ENCODE assay signal across 8 cellular contexts in the genomic region with DNA sequence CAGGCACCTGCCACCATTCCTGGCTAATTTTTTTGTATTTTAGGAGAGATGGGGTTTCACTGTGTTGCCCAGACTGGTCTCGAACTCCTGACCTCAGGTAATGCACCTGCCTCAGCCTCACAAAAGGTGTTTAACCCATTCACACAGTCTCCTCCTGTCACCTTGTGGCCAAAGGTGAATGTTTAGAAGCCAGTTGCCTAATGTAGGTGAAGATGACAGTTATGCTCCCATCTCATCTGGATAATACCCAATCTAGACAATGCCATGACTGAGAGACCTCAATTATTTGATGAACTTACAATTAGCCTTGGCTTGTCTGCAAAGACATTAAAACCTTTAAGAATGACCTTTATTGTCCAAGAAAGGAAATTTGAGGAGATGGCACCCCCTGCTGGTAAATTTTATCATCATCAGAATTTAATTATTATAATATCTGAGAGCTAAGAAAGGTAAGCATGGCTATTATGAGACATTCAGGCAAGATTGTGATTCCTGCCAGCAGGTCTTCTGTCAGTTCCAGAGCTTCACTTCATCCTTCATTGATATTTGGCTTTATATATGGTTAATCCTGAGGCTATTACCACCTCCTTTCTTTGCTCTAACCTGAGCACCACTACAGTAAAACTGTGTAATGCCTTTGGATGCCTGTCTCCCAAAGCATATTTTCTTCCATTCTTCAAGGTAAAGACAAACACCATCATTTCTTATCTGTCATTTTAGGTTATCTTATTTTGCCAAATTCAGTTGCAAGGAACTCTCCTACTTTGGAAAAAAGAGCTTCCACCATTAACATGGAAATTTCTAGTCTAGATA.
DNase-seq lines count a peak whose midpoint lies in the region; ATAC-seq, FAIRE-seq and TF ChIP-seq lines count a peak whose summit lies in the region.

No MANE protein-coding gene starts in this region.

- DNase-seq in heart right ventricle (peak in 1 of 2 donors; percentile 19), Right ventricle myocardium superior (no peak), HTR-8/SVneo (ENCODE audit: insufficient read length, low spot score) (peak; percentile 13), SK-MEL-5 (ENCODE audit: low read depth, low spot score) (peak; percentile 59), fibroblast of villous mesenchyme (ENCODE audit: low read depth) (peak; percentile 46), psoas muscle (no peak), posterior vena cava (ENCODE audit: low spot score) (no peak)

- in situ Hi-C loops in SK-MEL-5 (cut with HindIII; ENCODE audit: low pct_unique_long_range_greater_than_20kb, low sequenced_read_pairs) = no loop called here

- TF ChIP-seq CTCF in heart right ventricle (IDR thresholded peaks at IDR 0.05) (peak; percentile 38 to 82 (median 64)), fibroblast of villous mesenchyme (IDR thresholded peaks at IDR 0.05; ENCODE audit: insufficient read depth, low read depth, low read length) (peak; percentile 53), psoas muscle (IDR thresholded peaks at IDR 0.05) (peak; percentile 80)

- H3K4me3 ChIP-seq in heart right ventricle = no peak overlapping the region
- no peak overlapping the region for H3K4me3 ChIP-seq in fibroblast of villous mesenchyme (ENCODE audit: low read depth, low read length)
- H3K4me3 ChIP-seq in psoas muscle = no peak overlapping the region

- H3K27ac ChIP-seq in heart right ventricle (no peak overlapping the region), psoas muscle (no peak overlapping the region)

- H3K27me3 ChIP-seq in heart right ventricle = peaks cover 0 to 41% (median 7%) of the 10 kb centered on the region in 7 donors
- H3K27me3 ChIP-seq in psoas muscle (ENCODE audit: insufficient read depth in 3 of 3, low read length in 2 of 3) = no peaks in the 10 kb centered on the region

- H3K4me1 ChIP-seq in heart right ventricle (peaks cover 0 to 12% (median 0%) of the 10 kb centered on the region in 9 donors), psoas muscle (no peaks in the 10 kb centered on the region)

- FAIRE-seq in HTR-8/SVneo (lab: Jason Lieb, UNC) = peak; percentile 66

- H3K36me3 ChIP-seq in heart right ventricle (no peaks in the 10 kb centered on the region), psoas muscle (ENCODE audit: insufficient read depth in 1 of 2, low read depth in 1 of 2) (no peaks in the 10 kb centered on the region)

- H3K9me3 ChIP-seq in heart right ventricle (no peaks in the 10 kb centered on the region), psoas muscle (no peaks in the 10 kb centered on the region)

- peak in 7 of 8 donors; percentile 37 to 53 (median 42) for ATAC-seq in heart right ventricle
- ATAC-seq in Right ventricle myocardium superior (ENCODE audit: poor library complexity) = no peak
- ATAC-seq in psoas muscle = peak in 1 of 4 donors; percentile 43
- ATAC-seq in HG02938 (IDR thresholded peaks at IDR 0.05; ENCODE audit: unreplicated experiment) = no peak

- intact Hi-C loops in heart right ventricle (cut with DNase I) (loop anchor here (1.0 to 5.0 kb wide), 11 partner anchors 246 to 314 kb away; partner anchors contain the start of gene SERPINE2 (in 2 of the 10)), Right ventricle myocardium superior (cut with DNase I) (loop anchor here (2.0 kb wide), 1 partner anchor 288 kb away; no protein-coding TSS in a partner anchor), psoas muscle (cut with DNase I) (loop anchor here (1.0 to 5.0 kb wide), 5 partner anchors 246 to 312 kb away; partner anchors contain the start of gene SERPINE2 (in 1 of the 2)), posterior vena cava (cut with DNase I) (loop anchor here in 1 of 2 donors (5.0 kb wide), 1 partner anchor 287 kb away; no protein-coding TSS in a partner anchor)

- 41 to 48% methylated on average over 1 of the region's 1 CpG for WGBS in heart right ventricle, 2 donors
- 26 to 40% (median 37%) methylated on average over 1 of the region's 1 CpG for WGBS in psoas muscle, 3 donors

Comparison
In these comparisons a context has a peak if more than half of its experiments do, and no peak if none do; other contexts are left out.
1. ATAC-seq: peak in heart right ventricle (7 of 8); none in Right ventricle myocardium superior (single experiment) and HG02938 (single experiment).
2. DNase-seq: peak in HTR-8/SVneo (single experiment), SK-MEL-5 (single experiment) and fibroblast of villous mesenchyme (single experiment); none in Right ventricle myocardium superior (single experiment), psoas muscle (0 of 2) and posterior vena cava (single experiment).
3. Peak in every context shown above with its lines, with median percentiles within 50 percentile points of each other: CTCF ChIP-seq.